Comparison of ENCODE assay signal across 1 cellular context in the genomic region with DNA sequence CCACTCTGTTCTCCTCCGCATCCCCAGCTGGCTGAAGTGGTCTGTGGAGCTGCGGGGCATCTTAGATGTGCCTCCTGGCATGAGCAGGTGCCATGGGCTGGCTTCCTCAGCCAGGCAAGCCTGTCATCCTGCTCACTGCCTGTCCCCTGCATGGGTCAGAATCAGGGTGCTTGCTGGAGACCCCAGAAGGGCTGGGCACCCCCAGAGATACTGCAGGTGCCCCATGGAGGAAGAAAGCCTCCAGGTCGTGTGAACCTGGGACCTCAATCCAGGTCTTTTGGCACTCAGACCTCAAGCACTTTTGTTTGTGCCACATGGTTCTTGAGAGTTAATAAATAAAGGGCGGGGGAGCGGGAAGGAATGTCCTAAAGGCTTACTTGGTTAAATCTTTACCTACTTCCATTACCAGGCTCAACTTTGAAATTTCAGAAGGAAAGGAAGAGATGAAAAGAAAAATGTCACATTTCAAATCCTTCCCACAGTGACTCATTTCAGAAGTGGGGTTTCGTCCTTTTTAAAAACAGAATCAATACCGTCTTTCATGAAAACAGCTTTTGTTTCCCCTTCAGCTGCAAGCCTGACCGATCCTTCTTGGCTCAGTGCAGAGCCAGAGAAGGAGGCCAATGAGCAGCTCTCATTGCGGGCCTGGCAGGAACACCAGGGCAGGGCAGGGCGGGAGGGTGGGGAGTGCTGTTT.
TF ChIP-seq lines count a peak whose summit lies in the region.

No MANE protein-coding gene starts in this region.

TF ChIP-seq in GM12878, 131 proteins besides CTCF, POLR2A, EP300 and RAD21 (continued from another document and continues in another):
- TF ChIP-seq, protein P1, sequence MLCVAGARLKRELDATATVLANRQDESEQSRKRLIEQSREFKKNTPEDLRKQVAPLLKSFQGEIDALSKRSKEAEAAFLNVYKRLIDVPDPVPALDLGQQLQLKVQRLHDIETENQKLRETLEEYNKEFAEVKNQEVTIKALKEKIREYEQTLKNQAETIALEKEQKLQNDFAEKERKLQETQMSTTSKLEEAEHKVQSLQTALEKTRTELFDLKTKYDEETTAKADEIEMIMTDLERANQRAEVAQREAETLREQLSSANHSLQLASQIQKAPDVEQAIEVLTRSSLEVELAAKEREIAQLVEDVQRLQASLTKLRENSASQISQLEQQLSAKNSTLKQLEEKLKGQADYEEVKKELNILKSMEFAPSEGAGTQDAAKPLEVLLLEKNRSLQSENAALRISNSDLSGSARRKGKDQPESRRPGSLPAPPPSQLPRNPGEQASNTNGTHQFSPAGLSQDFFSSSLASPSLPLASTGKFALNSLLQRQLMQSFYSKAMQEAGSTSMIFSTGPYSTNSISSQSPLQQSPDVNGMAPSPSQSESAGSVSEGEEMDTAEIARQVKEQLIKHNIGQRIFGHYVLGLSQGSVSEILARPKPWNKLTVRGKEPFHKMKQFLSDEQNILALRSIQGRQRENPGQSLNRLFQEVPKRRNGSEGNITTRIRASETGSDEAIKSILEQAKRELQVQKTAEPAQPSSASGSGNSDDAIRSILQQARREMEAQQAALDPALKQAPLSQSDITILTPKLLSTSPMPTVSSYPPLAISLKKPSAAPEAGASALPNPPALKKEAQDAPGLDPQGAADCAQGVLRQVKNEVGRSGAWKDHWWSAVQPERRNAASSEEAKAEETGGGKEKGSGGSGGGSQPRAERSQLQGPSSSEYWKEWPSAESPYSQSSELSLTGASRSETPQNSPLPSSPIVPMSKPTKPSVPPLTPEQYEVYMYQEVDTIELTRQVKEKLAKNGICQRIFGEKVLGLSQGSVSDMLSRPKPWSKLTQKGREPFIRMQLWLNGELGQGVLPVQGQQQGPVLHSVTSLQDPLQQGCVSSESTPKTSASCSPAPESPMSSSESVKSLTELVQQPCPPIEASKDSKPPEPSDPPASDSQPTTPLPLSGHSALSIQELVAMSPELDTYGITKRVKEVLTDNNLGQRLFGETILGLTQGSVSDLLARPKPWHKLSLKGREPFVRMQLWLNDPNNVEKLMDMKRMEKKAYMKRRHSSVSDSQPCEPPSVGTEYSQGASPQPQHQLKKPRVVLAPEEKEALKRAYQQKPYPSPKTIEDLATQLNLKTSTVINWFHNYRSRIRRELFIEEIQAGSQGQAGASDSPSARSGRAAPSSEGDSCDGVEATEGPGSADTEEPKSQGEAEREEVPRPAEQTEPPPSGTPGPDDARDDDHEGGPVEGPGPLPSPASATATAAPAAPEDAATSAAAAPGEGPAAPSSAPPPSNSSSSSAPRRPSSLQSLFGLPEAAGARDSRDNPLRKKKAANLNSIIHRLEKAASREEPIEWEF (IDR thresholded peaks at IDR 0.05; ENCODE audit: insufficient replicate concordance, low read depth, low read length): peak; percentile 64
- TF ChIP-seq ASH2L (IDR thresholded peaks at IDR 0.05; ENCODE audit: borderline replicate concordance, low read depth) (no peak), EZH2 (IDR thresholded peaks at IDR 0.05; ENCODE audit: borderline replicate concordance, control insufficient read depth, low read depth, low read length) (no peak), LARP7 (IDR thresholded peaks at IDR 0.05) (no peak), RB1 (IDR thresholded peaks at IDR 0.05; ENCODE audit: borderline replicate concordance) (no peak), HDGF (IDR thresholded peaks at IDR 0.05) (0 out of 2 replicates have a peak, but pooled peaks have one; percentile 46), ZNF207 (IDR thresholded peaks at IDR 0.05; ENCODE audit: borderline replicate concordance) (no peak), JUNB (IDR thresholded peaks at IDR 0.05) (peak; percentile 91), SUPT20H (IDR thresholded peaks at IDR 0.05; ENCODE audit: borderline replicate concordance, control insufficient read depth, low read depth, low read length) (no peak), HDAC2 (IDR thresholded peaks at IDR 0.05) (no peak), CBFB (IDR thresholded peaks at IDR 0.05; ENCODE audit: low read depth) (0 out of 2 replicates have a peak, but pooled peaks have one; percentile 31), SPI1 (IDR thresholded peaks at IDR 0.05; ENCODE audit: borderline replicate concordance, insufficient read depth, low read depth, low read length) (no peak), CHD4 (IDR thresholded peaks at IDR 0.05) (no peak)
- TF ChIP-seq, protein P2, sequence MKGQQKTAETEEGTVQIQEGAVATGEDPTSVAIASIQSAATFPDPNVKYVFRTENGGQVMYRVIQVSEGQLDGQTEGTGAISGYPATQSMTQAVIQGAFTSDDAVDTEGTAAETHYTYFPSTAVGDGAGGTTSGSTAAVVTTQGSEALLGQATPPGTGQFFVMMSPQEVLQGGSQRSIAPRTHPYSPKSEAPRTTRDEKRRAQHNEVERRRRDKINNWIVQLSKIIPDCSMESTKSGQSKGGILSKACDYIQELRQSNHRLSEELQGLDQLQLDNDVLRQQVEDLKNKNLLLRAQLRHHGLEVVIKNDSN (IDR thresholded peaks at IDR 0.05; ENCODE audit: borderline replicate concordance, extremely low read length, insufficient read depth, low read depth, low read length): no peak
- TF ChIP-seq, protein P3, sequence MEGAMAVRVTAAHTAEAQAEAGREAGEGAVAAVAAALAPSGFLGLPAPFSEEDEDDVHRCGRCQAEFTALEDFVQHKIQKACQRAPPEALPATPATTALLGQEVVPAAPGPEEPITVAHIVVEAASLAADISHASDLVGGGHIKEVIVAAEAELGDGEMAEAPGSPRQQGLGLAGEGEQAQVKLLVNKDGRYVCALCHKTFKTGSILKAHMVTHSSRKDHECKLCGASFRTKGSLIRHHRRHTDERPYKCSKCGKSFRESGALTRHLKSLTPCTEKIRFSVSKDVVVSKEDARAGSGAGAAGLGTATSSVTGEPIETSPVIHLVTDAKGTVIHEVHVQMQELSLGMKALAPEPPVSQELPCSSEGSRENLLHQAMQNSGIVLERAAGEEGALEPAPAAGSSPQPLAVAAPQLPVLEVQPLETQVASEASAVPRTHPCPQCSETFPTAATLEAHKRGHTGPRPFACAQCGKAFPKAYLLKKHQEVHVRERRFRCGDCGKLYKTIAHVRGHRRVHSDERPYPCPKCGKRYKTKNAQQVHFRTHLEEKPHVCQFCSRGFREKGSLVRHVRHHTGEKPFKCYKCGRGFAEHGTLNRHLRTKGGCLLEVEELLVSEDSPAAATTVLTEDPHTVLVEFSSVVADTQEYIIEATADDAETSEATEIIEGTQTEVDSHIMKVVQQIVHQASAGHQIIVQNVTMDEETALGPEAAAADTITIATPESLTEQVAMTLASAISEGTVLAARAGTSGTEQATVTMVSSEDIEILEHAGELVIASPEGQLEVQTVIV (IDR thresholded peaks at IDR 0.05; ENCODE audit: borderline replicate concordance, partially characterized antibody): no peak
- TF ChIP-seq, protein P4, sequence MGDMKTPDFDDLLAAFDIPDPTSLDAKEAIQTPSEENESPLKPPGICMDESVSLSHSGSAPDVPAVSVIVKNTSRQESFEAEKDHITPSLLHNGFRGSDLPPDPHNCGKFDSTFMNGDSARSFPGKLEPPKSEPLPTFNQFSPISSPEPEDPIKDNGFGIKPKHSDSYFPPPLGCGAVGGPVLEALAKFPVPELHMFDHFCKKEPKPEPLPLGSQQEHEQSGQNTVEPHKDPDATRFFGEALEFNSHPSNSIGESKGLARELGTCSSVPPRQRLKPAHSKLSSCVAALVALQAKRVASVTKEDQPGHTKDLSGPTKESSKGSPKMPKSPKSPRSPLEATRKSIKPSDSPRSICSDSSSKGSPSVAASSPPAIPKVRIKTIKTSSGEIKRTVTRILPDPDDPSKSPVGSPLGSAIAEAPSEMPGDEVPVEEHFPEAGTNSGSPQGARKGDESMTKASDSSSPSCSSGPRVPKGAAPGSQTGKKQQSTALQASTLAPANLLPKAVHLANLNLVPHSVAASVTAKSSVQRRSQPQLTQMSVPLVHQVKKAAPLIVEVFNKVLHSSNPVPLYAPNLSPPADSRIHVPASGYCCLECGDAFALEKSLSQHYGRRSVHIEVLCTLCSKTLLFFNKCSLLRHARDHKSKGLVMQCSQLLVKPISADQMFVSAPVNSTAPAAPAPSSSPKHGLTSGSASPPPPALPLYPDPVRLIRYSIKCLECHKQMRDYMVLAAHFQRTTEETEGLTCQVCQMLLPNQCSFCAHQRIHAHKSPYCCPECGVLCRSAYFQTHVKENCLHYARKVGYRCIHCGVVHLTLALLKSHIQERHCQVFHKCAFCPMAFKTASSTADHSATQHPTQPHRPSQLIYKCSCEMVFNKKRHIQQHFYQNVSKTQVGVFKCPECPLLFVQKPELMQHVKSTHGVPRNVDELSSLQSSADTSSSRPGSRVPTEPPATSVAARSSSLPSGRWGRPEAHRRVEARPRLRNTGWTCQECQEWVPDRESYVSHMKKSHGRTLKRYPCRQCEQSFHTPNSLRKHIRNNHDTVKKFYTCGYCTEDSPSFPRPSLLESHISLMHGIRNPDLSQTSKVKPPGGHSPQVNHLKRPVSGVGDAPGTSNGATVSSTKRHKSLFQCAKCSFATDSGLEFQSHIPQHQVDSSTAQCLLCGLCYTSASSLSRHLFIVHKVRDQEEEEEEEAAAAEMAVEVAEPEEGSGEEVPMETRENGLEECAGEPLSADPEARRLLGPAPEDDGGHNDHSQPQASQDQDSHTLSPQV (IDR thresholded peaks at IDR 0.05): no peak
- TF ChIP-seq, protein P5, sequence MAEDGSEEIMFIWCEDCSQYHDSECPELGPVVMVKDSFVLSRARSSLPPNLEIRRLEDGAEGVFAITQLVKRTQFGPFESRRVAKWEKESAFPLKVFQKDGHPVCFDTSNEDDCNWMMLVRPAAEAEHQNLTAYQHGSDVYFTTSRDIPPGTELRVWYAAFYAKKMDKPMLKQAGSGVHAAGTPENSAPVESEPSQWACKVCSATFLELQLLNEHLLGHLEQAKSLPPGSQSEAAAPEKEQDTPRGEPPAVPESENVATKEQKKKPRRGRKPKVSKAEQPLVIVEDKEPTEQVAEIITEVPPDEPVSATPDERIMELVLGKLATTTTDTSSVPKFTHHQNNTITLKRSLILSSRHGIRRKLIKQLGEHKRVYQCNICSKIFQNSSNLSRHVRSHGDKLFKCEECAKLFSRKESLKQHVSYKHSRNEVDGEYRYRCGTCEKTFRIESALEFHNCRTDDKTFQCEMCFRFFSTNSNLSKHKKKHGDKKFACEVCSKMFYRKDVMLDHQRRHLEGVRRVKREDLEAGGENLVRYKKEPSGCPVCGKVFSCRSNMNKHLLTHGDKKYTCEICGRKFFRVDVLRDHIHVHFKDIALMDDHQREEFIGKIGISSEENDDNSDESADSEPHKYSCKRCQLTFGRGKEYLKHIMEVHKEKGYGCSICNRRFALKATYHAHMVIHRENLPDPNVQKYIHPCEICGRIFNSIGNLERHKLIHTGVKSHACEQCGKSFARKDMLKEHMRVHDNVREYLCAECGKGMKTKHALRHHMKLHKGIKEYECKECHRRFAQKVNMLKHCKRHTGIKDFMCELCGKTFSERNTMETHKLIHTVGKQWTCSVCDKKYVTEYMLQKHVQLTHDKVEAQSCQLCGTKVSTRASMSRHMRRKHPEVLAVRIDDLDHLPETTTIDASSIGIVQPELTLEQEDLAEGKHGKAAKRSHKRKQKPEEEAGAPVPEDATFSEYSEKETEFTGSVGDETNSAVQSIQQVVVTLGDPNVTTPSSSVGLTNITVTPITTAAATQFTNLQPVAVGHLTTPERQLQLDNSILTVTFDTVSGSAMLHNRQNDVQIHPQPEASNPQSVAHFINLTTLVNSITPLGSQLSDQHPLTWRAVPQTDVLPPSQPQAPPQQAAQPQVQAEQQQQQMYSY (CRISPR knock-in tag; IDR thresholded peaks at IDR 0.05): no peak
- TF ChIP-seq, protein P6, sequence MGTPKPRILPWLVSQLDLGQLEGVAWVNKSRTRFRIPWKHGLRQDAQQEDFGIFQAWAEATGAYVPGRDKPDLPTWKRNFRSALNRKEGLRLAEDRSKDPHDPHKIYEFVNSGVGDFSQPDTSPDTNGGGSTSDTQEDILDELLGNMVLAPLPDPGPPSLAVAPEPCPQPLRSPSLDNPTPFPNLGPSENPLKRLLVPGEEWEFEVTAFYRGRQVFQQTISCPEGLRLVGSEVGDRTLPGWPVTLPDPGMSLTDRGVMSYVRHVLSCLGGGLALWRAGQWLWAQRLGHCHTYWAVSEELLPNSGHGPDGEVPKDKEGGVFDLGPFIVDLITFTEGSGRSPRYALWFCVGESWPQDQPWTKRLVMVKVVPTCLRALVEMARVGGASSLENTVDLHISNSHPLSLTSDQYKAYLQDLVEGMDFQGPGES (IDR thresholded peaks at IDR 0.05): no peak
- TF ChIP-seq, protein P7, sequence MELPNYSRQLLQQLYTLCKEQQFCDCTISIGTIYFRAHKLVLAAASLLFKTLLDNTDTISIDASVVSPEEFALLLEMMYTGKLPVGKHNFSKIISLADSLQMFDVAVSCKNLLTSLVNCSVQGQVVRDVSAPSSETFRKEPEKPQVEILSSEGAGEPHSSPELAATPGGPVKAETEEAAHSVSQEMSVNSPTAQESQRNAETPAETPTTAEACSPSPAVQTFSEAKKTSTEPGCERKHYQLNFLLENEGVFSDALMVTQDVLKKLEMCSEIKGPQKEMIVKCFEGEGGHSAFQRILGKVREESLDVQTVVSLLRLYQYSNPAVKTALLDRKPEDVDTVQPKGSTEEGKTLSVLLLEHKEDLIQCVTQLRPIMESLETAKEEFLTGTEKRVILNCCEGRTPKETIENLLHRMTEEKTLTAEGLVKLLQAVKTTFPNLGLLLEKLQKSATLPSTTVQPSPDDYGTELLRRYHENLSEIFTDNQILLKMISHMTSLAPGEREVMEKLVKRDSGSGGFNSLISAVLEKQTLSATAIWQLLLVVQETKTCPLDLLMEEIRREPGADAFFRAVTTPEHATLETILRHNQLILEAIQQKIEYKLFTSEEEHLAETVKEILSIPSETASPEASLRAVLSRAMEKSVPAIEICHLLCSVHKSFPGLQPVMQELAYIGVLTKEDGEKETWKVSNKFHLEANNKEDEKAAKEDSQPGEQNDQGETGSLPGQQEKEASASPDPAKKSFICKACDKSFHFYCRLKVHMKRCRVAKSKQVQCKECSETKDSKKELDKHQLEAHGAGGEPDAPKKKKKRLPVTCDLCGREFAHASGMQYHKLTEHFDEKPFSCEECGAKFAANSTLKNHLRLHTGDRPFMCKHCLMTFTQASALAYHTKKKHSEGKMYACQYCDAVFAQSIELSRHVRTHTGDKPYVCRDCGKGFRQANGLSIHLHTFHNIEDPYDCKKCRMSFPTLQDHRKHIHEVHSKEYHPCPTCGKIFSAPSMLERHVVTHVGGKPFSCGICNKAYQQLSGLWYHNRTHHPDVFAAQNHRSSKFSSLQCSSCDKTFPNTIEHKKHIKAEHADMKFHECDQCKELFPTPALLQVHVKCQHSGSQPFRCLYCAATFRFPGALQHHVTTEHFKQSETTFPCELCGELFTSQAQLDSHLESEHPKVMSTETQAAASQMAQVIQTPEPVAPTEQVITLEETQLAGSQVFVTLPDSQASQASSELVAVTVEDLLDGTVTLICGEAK (IDR thresholded peaks at IDR 0.05; ENCODE audit: borderline replicate concordance): no peak
- TF ChIP-seq, protein P8, sequence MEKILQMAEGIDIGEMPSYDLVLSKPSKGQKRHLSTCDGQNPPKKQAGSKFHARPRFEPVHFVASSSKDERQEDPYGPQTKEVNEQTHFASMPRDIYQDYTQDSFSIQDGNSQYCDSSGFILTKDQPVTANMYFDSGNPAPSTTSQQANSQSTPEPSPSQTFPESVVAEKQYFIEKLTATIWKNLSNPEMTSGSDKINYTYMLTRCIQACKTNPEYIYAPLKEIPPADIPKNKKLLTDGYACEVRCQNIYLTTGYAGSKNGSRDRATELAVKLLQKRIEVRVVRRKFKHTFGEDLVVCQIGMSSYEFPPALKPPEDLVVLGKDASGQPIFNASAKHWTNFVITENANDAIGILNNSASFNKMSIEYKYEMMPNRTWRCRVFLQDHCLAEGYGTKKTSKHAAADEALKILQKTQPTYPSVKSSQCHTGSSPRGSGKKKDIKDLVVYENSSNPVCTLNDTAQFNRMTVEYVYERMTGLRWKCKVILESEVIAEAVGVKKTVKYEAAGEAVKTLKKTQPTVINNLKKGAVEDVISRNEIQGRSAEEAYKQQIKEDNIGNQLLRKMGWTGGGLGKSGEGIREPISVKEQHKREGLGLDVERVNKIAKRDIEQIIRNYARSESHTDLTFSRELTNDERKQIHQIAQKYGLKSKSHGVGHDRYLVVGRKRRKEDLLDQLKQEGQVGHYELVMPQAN (conservative IDR thresholded peaks at IDR 0.05): no peak
